Comparison of ENCODE assay signal across 23 cellular contexts in genomic region chr1:210024996-210025395, GRCh38.
DNase-seq lines count a peak whose midpoint lies in the region; ATAC-seq and TF ChIP-seq lines count a peak whose summit lies in the region.
"Had no signal": no experiment of that assay in that cellular context is flagged by ENCODE, and none has a peak within 500 bp of the region (broad histone marks: within the 10 kb centered on the region; RNA-seq: fewer than 3 reads in every experiment).

No MANE protein-coding gene starts in this region.

- no peak overlapping the region for H3K27ac Mint-ChIP-seq in H9
- H3K27ac Mint-ChIP-seq in WTC11: no peak overlapping the region
- H3K27ac Mint-ChIP-seq: activated CD4-positive, alpha-beta memory T cell treated with anti-CD3 and anti-CD28 coated beads for 36 hours; naive thymus-derived CD4-positive, alpha-beta T cell; T-helper 17 cell had no signal

- H3K4me3 Mint-ChIP-seq in H9: no peak overlapping the region
- no peak overlapping the region for H3K4me3 Mint-ChIP-seq in WTC11
- H3K4me3 Mint-ChIP-seq: activated CD4-positive, alpha-beta memory T cell treated with anti-CD3 and anti-CD28 coated beads for 36 hours; naive thymus-derived CD4-positive, alpha-beta T cell; T-helper 17 cell had no signal

- CTCF ChIA-PET in WTC11 (lab: Charles Lee): interaction anchor here (1.0 to 2.3 kb wide), 3 partner anchors 125 to 165 kb away, joined by 3 to 9 read pairs (median 5); no protein-coding TSS in a partner anchor

- H3K4me1 ChIP-seq in H9 (ENCODE audit: insufficient read depth, low read length) (no peaks in the 10 kb centered on the region), mesendoderm (ENCODE audit: control insufficient read depth, low read depth, low read length) (no peaks in the 10 kb centered on the region)
- H3K4me1 ChIP-seq: BLaER1, Peyer's patch, right lobe of liver, SJCRH30, upper lobe of right lung had no signal

- no peak overlapping the region for H4K91ac ChIP-seq in H9 (ENCODE audit: insufficient read length, low read depth, low read length)

- H3K36me3 Mint-ChIP-seq in H9 (ENCODE audit: insufficient read depth in 1 of 3, low read depth in 3 of 3): peaks cover 7 to 18% (median 8%) of the 10 kb centered on the region in 3 experiments; a peak in 6 of 7 replicates
- H3K36me3 Mint-ChIP-seq in WTC11: peaks cover 8% of the 10 kb centered on the region
- H3K36me3 Mint-ChIP-seq: activated CD4-positive, alpha-beta memory T cell treated with anti-CD3 and anti-CD28 coated beads for 36 hours; naive thymus-derived CD4-positive, alpha-beta T cell had no signal

- WGBS in H9 (ENCODE audit: extremely low coverage, insufficient read length, low lambda C conversion rate): no CpG with 5 or more reads among the region's 3 CpGs
- no CpG with 5 or more reads among the region's 3 CpGs for WGBS in mesendoderm (ENCODE audit: extremely low coverage, insufficient coverage, low lambda C conversion rate)

- H4K8ac ChIP-seq in H9 (replicated peaks; ENCODE audit: insufficient read length, low read depth, low read length) (no peak overlapping the region), mesendoderm (ENCODE audit: low read depth, low read length) (no peak overlapping the region)

- TF ChIP-seq CTCF in H9 (conservative IDR thresholded peaks at IDR 0.05) (peak; percentile 70), WTC11 (IDR thresholded peaks at IDR 0.05) (no peak)

- H3T11ph ChIP-seq in H9 (ENCODE audit: low read length): no peak overlapping the region

- peaks cover 0 to 3% of the 10 kb centered on the region in 2 experiments; a peak in 2 of 5 replicates for H3K9me3 Mint-ChIP-seq in H9
- peaks cover 13% of the 10 kb centered on the region for H3K9me3 Mint-ChIP-seq in WTC11
- H3K9me3 Mint-ChIP-seq: activated CD4-positive, alpha-beta memory T cell treated with anti-CD3 and anti-CD28 coated beads for 36 hours had no signal

- H3K27me3 ChIP-seq in H9 (ENCODE audit: insufficient read depth, low read length) (no peaks in the 10 kb centered on the region), mesendoderm (ENCODE audit: insufficient read depth, low read length, poor library complexity) (no peaks in the 10 kb centered on the region)
- H3K27me3 ChIP-seq: BLaER1, hepatocyte, ovary, Peyer's patch, right lobe of liver, upper lobe of right lung had no signal

- no peak overlapping the region for H3K9ac ChIP-seq in H9 (ENCODE audit: extremely low read depth, insufficient read length, low read length)
- no peak overlapping the region for H3K9ac ChIP-seq in mesendoderm (ENCODE audit: low read length)
- H3K9ac ChIP-seq: BLaER1 had no signal

- no peak overlapping the region for H2BK5ac ChIP-seq in H9 (ENCODE audit: insufficient read length, low read length)
- H2BK5ac ChIP-seq in mesendoderm (ENCODE audit: low read length): no peak overlapping the region

- ATAC-seq in WTC11 (peak; percentile 90), GM21515 (IDR thresholded peaks at IDR 0.05; ENCODE audit: unreplicated experiment) (no peak), GM18511 (IDR thresholded peaks at IDR 0.05; ENCODE audit: unreplicated experiment) (no peak), HG03521 (IDR thresholded peaks at IDR 0.05; ENCODE audit: unreplicated experiment) (no peak)
- ATAC-seq: naive thymus-derived CD4-positive, alpha-beta T cell; right lobe of liver; T-helper 17 cell; upper lobe of right lung had no signal

- H3K56ac ChIP-seq in H9 (ENCODE audit: insufficient read length, low read depth, low read length) (no peak overlapping the region), mesendoderm (ENCODE audit: low read length) (no peak overlapping the region)

- H3K23me2 ChIP-seq in H9 (ENCODE audit: insufficient read length, low read depth, low read length, poor library complexity, severe bottlenecking): no peaks in the 10 kb centered on the region

- H2AK5ac ChIP-seq in H9 (ENCODE audit: insufficient read length, low read length) (no peak overlapping the region), mesendoderm (ENCODE audit: low read length) (no peak overlapping the region)

- no peak overlapping the region for H3K4me3 ChIP-seq in mesendoderm (ENCODE audit: low read length)
- H3K4me3 ChIP-seq: BLaER1, coronary artery, hepatocyte, ovary, Peyer's patch, right lobe of liver, SJCRH30, upper lobe of right lung had no signal

- no peak overlapping the region for H2BK120ac ChIP-seq in H9 (ENCODE audit: low read depth, low read length, poor library complexity, severe bottlenecking)
- no peak overlapping the region for H2BK120ac ChIP-seq in mesendoderm (ENCODE audit: low read depth, low read length)

- H2BK15ac ChIP-seq in H9 (ENCODE audit: low read depth, low read length): no peak overlapping the region
- H2BK15ac ChIP-seq in mesendoderm (replicated peaks; ENCODE audit: low read depth): no peak overlapping the region

- no peak overlapping the region for H2AFZ ChIP-seq in H9 (ENCODE audit: low read length)
- H2AFZ ChIP-seq: hepatocyte had no signal

- no peaks in the 10 kb centered on the region for H3K27me3 Mint-ChIP-seq in H9 (ENCODE audit: low read depth)
- H3K27me3 Mint-ChIP-seq in WTC11 (ENCODE audit: low read depth): no peaks in the 10 kb centered on the region

- H3K27ac ChIP-seq in H9 (ENCODE audit: insufficient read length, low read depth, low read length): no peak overlapping the region
- no peak overlapping the region for H3K27ac ChIP-seq in mesendoderm (ENCODE audit: low read depth, low read length)
- H3K27ac ChIP-seq: BLaER1, coronary artery, hepatocyte, ovary, Peyer's patch, right lobe of liver, SJCRH30, upper lobe of right lung had no signal

- no peaks in the 10 kb centered on the region for H3K79me2 ChIP-seq in H9 (ENCODE audit: insufficient read depth, low read length)
- H3K79me2 ChIP-seq in mesendoderm (ENCODE audit: control insufficient read depth, insufficient read depth, low read length): no peaks in the 10 kb centered on the region
- H3K79me2 ChIP-seq: hepatocyte had no signal

- H4K5ac ChIP-seq in H9 (ENCODE audit: insufficient read length, low read depth, low read length): no peak overlapping the region
- no peak overlapping the region for H4K5ac ChIP-seq in mesendoderm (ENCODE audit: low read length)

- no peaks in the 10 kb centered on the region for H4K20me1 ChIP-seq in H9 (ENCODE audit: control insufficient read depth, insufficient read depth, insufficient read length)
- H4K20me1 ChIP-seq: BLaER1 had no signal

- no peak overlapping the region for H3K4ac ChIP-seq in H9 (ENCODE audit: low read depth, low read length)
- H3K4ac ChIP-seq in mesendoderm (ENCODE audit: low read depth, low read length): no peak overlapping the region

- POLR2A ChIA-PET in WTC11 (lab: Charles Lee): no interaction called here

- H3K18ac ChIP-seq in H9 (ENCODE audit: insufficient read length, low read depth, low read length): no peak overlapping the region
- H3K18ac ChIP-seq in mesendoderm (ENCODE audit: low read length): no peak overlapping the region

- H3K9me3 ChIP-seq in H9 (ENCODE audit: control insufficient read depth, low read depth, low read length): no peaks in the 10 kb centered on the region
- H3K9me3 ChIP-seq: ovary, Peyer's patch, right lobe of liver, SJCRH30, upper lobe of right lung had no signal

- no peak overlapping the region for H3K23ac ChIP-seq in H9 (ENCODE audit: insufficient read length, low read depth, low read length)
- H3K23ac ChIP-seq in mesendoderm (ENCODE audit: low read length): no peak overlapping the region

- H3K79me1 ChIP-seq in H9 (ENCODE audit: insufficient read depth, low read depth, low read length, poor library complexity, severe bottlenecking) (no peaks in the 10 kb centered on the region), mesendoderm (ENCODE audit: low read length) (no peaks in the 10 kb centered on the region)

- H2BK20ac ChIP-seq in H9 (ENCODE audit: low read depth, low read length, poor library complexity, severe bottlenecking): no peak overlapping the region

- no peaks in the 10 kb centered on the region for H3K4me1 Mint-ChIP-seq in H9
- no peaks in the 10 kb centered on the region for H3K4me1 Mint-ChIP-seq in WTC11
- H3K4me1 Mint-ChIP-seq: naive thymus-derived CD4-positive, alpha-beta T cell; T-helper 17 cell had no signal

- H3K4me2 ChIP-seq in H9 (ENCODE audit: insufficient read depth, insufficient read length, low read length) (no peak overlapping the region), mesendoderm (ENCODE audit: low read length) (no peak overlapping the region)
- H3K4me2 ChIP-seq: BLaER1, hepatocyte had no signal

- peak; percentile 6 for DNase-seq in DMS53 (lab: John Stamatoyannopoulos, UW)
- DNase-seq in DMS53 treated with DMSO at 0.1 percent for 48 hours (lab: John Stamatoyannopoulos, UW; ENCODE audit: unreplicated experiment): no peak
- peak; percentile 48 for DNase-seq in H9
- peak; percentile 40 for DNase-seq in WTC11 (ENCODE audit: low spot score)
- DNase-seq in mesendoderm: peak; percentile 33
- DNase-seq: activated CD4-positive, alpha-beta memory T cell treated with anti-CD3 and anti-CD28 coated beads for 36 hours; activated gamma-delta T cell; IMR-90; naive thymus-derived CD4-positive, alpha-beta T cell; NCI-H146; ovary; Peyer's patch; right lobe of liver; stimulated activated CD4-positive, alpha-beta T cell treated with anti-CD3 and anti-CD28 coated beads, Interleukin-15, amount 100 ng/mL, for 24 hours; T-helper 17 cell; upper lobe of right lung had no signal

- H3K14ac ChIP-seq in H9 (ENCODE audit: insufficient read depth, low read length): no peak overlapping the region

- H2BK12ac ChIP-seq in H9 (ENCODE audit: insufficient read length, low read depth, low read length): no peak overlapping the region

- no peaks in the 10 kb centered on the region for H3K36me3 ChIP-seq in mesendoderm (ENCODE audit: control insufficient read depth, insufficient read depth, low read length)
- H3K36me3 ChIP-seq: BLaER1, ovary, Peyer's patch, right lobe of liver, SJCRH30, upper lobe of right lung had no signal

TF ChIP-seq in WTC11, 78 proteins besides CTCF, POLR2A, EP300 and RAD21 (continues in another document):
- TF ChIP-seq ETV6 (CRISPR knock-in tag; IDR thresholded peaks at IDR 0.05) (no peak), NR2C2 (CRISPR knock-in tag; IDR thresholded peaks at IDR 0.05) (no peak), CDX4 (CRISPR knock-in tag; IDR thresholded peaks at IDR 0.05; ENCODE audit: borderline replicate concordance) (no peak)
